15 cellular contexts compared by ENCODE assay signal in genomic region chr22:39278040-39278439, GRCh38. TPM values are rescaled to one million over a fixed set of nuclear protein-coding genes. Genes with fewer than 3 reads are reported as not detected.
A peak's percentile ranks its signal among the peaks of the same experiment; 100 is the strongest.
DNase-seq lines count a peak whose midpoint lies in the region; ATAC-seq and TF ChIP-seq lines count a peak whose summit lies in the region.
"Had no signal": no experiment of that assay in that cellular context is flagged by ENCODE, and none has a peak within 500 bp of the region (broad histone marks: within the 10 kb centered on the region; RNA-seq: fewer than 3 reads in every experiment).

No MANE protein-coding gene starts in this region.

- no peak for ATAC-seq in HG02571 (IDR thresholded peaks at IDR 0.05; ENCODE audit: unreplicated experiment)
- ATAC-seq: naive thymus-derived CD8-positive, alpha-beta T cell; Panc1; stimulated activated naive CD8-positive, alpha-beta T cell treated with anti-CD3 and anti-CD28 coated beads, Interleukin-15, amount 100 ng/mL, for 72 hours had no signal

- H3K4me3 ChIP-seq in AG10803 (ENCODE audit: low read length) (no peak overlapping the region), cardiac fibroblast (replicated peaks in 1 of 2; ENCODE audit: low read depth in 2 of 2, low read length in 2 of 2) (no peak overlapping the region)
- H3K4me3 ChIP-seq: ascending aorta, sigmoid colon had no signal

- in situ Hi-C loops in ACHN (cut with HindIII; ENCODE audit: low pct_ligation_motif_present, low pct_unique_long_range_greater_than_20kb, low sequenced_read_pairs): no loop called here

- TF ChIP-seq CTCF in AG10803 (conservative IDR thresholded peaks at IDR 0.05; ENCODE audit: low read length): no peak
- no peak for TF ChIP-seq CTCF in cardiac fibroblast (IDR thresholded peaks at IDR 0.05; ENCODE audit: low read depth, low read length)

- DNase-seq in AG10803 (ENCODE audit: low read depth): peak; percentile 41
- DNase-seq in HCEC 1CT: peak; percentile 45
- peak; percentile 43 to 56 for DNase-seq in cardiac fibroblast (ENCODE audit: low read depth in 2 of 2)
- DNase-seq in iPS-NIHi11 (ENCODE audit: low spot score): peak; percentile 11
- DNase-seq in iPS-NIHi7 (ENCODE audit: extremely low spot score): no peak
- DNase-seq in ACHN: no peak
- DNase-seq in cerebellum (ENCODE audit: low spot score): no peak
- DNase-seq: effector memory CD4-positive, alpha-beta T cell; kidney glomerular epithelial cell; naive thymus-derived CD8-positive, alpha-beta T cell; sigmoid colon; stimulated activated naive CD8-positive, alpha-beta T cell treated with anti-CD3 and anti-CD28 coated beads, Interleukin-15, amount 100 ng/mL, for 72 hours had no signal

RNA-seq across cellular contexts. Expression of gene PDGFB, which starts 33.3 kb away (rescaled TPM):
- total RNA-seq in cerebellum: 6.9 TPM

RNA-seq across cellular contexts. Expression of gene RPL3, which starts 41.4 kb away (rescaled TPM):
- 983 TPM for total RNA-seq in cerebellum

Comparison
In these comparisons a context has a peak if more than half of its experiments do, and no peak if none do; other contexts are left out.
1. DNase-seq: peak in AG10803 (single experiment), HCEC 1CT (single experiment), cardiac fibroblast (2 of 2) and iPS-NIHi11 (single experiment); none in iPS-NIHi7 (single experiment), ACHN (single experiment) and cerebellum (single experiment).